19 cellular contexts compared by ENCODE assay signal in the genomic region with DNA sequence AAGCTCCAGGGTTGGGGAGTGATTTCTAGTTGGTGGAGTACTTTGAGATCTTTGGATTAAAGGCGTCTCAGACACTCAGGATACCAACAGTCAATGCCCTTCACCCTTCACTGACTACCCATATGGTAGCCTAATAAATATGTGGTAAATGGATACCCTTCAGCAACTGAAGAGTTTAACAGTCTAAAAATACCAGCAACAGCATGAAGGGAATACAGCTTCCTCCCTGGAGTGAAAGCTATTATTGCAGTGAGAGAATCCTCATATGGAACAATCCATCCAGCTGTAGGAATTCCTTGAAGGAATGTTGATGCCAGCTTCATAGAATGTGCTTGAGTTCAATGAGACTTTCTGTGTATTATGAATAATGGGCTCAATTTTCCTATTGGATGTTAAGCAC.
"Had no signal": no experiment of that assay in that cellular context is flagged by ENCODE, and none has a peak within 500 bp of the region (broad histone marks: within the 10 kb centered on the region; RNA-seq: fewer than 3 reads in every experiment).

No MANE protein-coding gene starts in this region.

- FAIRE-seq: keratinocyte had no signal

- H3K27ac Mint-ChIP-seq: activated CD4-positive, alpha-beta T cell treated with anti-CD3 and anti-CD28 coated beads, Interleukin-2, amount 10 ng/mL, durations not matched to agents 7 days and 5 days; activated CD8-positive, alpha-beta memory T cell treated with anti-CD3 and anti-CD28 coated beads, Interleukin-2, amount 10 ng/mL, durations not matched to agents 7 days and 5 days; activated CD8-positive, alpha-beta T cell treated with anti-CD3 and anti-CD28 coated beads for 36 hours; activated naive CD4-positive, alpha-beta T cell treated with anti-CD3 and anti-CD28 coated beads, Interleukin-2, amount 10 ng/mL, durations not matched to agents 7 days and 5 days; mesothelial cell of epicardium; natural killer cell; progenitor cell of endocrine pancreas; stimulated activated naive CD8-positive, alpha-beta T cell treated with anti-CD3 and anti-CD28 coated beads, Interleukin-15, Interleukin-2, amounts not matched to agents 100 ng/mL and 50 ng/mL, for 24 hours had no signal

- H3K4me3 ChIP-seq: lung, thyroid gland, upper lobe of right lung had no signal

- DNase-seq: activated CD4-positive, alpha-beta T cell treated with anti-CD3 and anti-CD28 coated beads, Interleukin-2, amount 10 ng/mL, durations not matched to agents 7 days and 5 days; activated CD8-positive, alpha-beta memory T cell treated with anti-CD3 and anti-CD28 coated beads, Interleukin-2, amount 10 ng/mL, durations not matched to agents 7 days and 5 days; activated CD8-positive, alpha-beta T cell treated with anti-CD3 and anti-CD28 coated beads for 36 hours; activated effector memory CD4-positive, alpha-beta T cell treated with anti-CD3 and anti-CD28 coated beads, Interleukin-2, amount 50 U/mL, for 16 hours; activated naive CD4-positive, alpha-beta T cell treated with anti-CD3 and anti-CD28 coated beads, Interleukin-2, amount 10 ng/mL, durations not matched to agents 7 days and 5 days; activated T-cell treated with anti-CD3 and anti-CD28 coated beads for 4 hours; amygdala; natural killer cell; stimulated activated CD4-positive, alpha-beta T cell treated with anti-CD3 and anti-CD28 coated beads, Interleukin-4, amount 100 ng/mL, for 24 hours; substantia nigra; thyroid gland; upper lobe of right lung had no signal

- H3K4me1 Mint-ChIP-seq: activated CD4-positive, alpha-beta T cell treated with anti-CD3 and anti-CD28 coated beads, Interleukin-2, amount 10 ng/mL, durations not matched to agents 7 days and 5 days; activated naive CD4-positive, alpha-beta T cell treated with anti-CD3 and anti-CD28 coated beads, Interleukin-2, amount 10 ng/mL, durations not matched to agents 7 days and 5 days; mesothelial cell of epicardium had no signal

- H3K27me3 Mint-ChIP-seq: activated CD4-positive, alpha-beta T cell treated with anti-CD3 and anti-CD28 coated beads, Interleukin-2, amount 10 ng/mL, durations not matched to agents 7 days and 5 days; activated CD8-positive, alpha-beta memory T cell treated with anti-CD3 and anti-CD28 coated beads, Interleukin-2, amount 10 ng/mL, durations not matched to agents 7 days and 5 days; activated CD8-positive, alpha-beta T cell treated with anti-CD3 and anti-CD28 coated beads for 36 hours; activated naive CD4-positive, alpha-beta T cell treated with anti-CD3 and anti-CD28 coated beads, Interleukin-2, amount 10 ng/mL, durations not matched to agents 7 days and 5 days; progenitor cell of endocrine pancreas; stimulated activated naive CD8-positive, alpha-beta T cell treated with anti-CD3 and anti-CD28 coated beads, Interleukin-15, Interleukin-2, amounts not matched to agents 100 ng/mL and 50 ng/mL, for 24 hours had no signal

- H3K4me3 Mint-ChIP-seq: activated CD4-positive, alpha-beta T cell treated with anti-CD3 and anti-CD28 coated beads, Interleukin-2, amount 10 ng/mL, durations not matched to agents 7 days and 5 days; activated CD8-positive, alpha-beta memory T cell treated with anti-CD3 and anti-CD28 coated beads, Interleukin-2, amount 10 ng/mL, durations not matched to agents 7 days and 5 days; activated CD8-positive, alpha-beta T cell treated with anti-CD3 and anti-CD28 coated beads for 36 hours; activated naive CD4-positive, alpha-beta T cell treated with anti-CD3 and anti-CD28 coated beads, Interleukin-2, amount 10 ng/mL, durations not matched to agents 7 days and 5 days; mesothelial cell of epicardium; natural killer cell; stimulated activated naive CD8-positive, alpha-beta T cell treated with anti-CD3 and anti-CD28 coated beads, Interleukin-15, Interleukin-2, amounts not matched to agents 100 ng/mL and 50 ng/mL, for 24 hours had no signal

- H3K27ac ChIP-seq: thyroid gland, upper lobe of right lung had no signal

- ATAC-seq: activated CD4-positive, CD25-positive, alpha-beta regulatory T cell treated with anti-CD3 and anti-CD28 coated beads, Interleukin-2, amount 50 U/mL, for 24 hours; activated CD8-positive, alpha-beta memory T cell treated with anti-CD3 and anti-CD28 coated beads, Interleukin-2, amount 10 ng/mL, durations not matched to agents 7 days and 5 days; activated CD8-positive, alpha-beta T cell treated with anti-CD3 and anti-CD28 coated beads for 36 hours; left lobe of liver; natural killer cell; upper lobe of right lung had no signal

- H3K9me3 ChIP-seq: thyroid gland, upper lobe of right lung had no signal

- H3K27me3 ChIP-seq: thyroid gland, upper lobe of right lung had no signal

- H3K4me1 ChIP-seq: upper lobe of right lung had no signal

- H3K9me3 Mint-ChIP-seq: activated CD4-positive, alpha-beta T cell treated with anti-CD3 and anti-CD28 coated beads, Interleukin-2, amount 10 ng/mL, durations not matched to agents 7 days and 5 days; activated CD8-positive, alpha-beta T cell treated with anti-CD3 and anti-CD28 coated beads for 36 hours; activated naive CD4-positive, alpha-beta T cell treated with anti-CD3 and anti-CD28 coated beads, Interleukin-2, amount 10 ng/mL, durations not matched to agents 7 days and 5 days; mesothelial cell of epicardium; natural killer cell; stimulated activated naive CD8-positive, alpha-beta T cell treated with anti-CD3 and anti-CD28 coated beads, Interleukin-15, Interleukin-2, amounts not matched to agents 100 ng/mL and 50 ng/mL, for 24 hours had no signal
